Comparison of ENCODE assay signal across 8 cellular contexts in the genomic region with DNA sequence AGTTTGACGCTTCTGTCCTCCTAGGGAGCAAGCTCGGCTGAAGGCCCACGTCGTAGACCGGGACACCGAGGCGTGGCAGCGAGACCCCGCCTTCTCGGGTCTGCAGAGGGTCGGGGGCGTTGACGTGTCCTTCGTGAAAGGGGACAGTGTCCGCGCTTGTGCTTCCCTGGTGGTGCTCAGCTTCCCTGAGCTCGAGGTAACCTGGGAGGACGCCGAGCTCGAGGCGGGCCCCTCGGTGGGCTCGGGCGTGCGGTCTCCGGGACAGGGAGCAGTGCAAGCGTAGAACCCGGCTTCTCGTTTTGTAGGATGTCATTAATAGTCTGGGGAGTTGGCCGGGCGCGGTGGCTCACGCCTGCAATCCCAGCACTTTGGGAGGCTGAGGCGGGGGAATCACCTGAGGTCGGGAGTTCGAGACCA. TPM values are rescaled to one million over a fixed set of nuclear protein-coding genes. Genes with fewer than 3 reads are reported as not detected.
A peak's percentile ranks its signal among the peaks of the same experiment; 100 is the strongest.
DNase-seq lines count a peak whose midpoint lies in the region; ATAC-seq, FAIRE-seq and TF ChIP-seq lines count a peak whose summit lies in the region.

No MANE protein-coding gene starts in this region.

- no peaks in the 10 kb centered on the region for H3F3A ChIP-seq in neural cell (ENCODE audit: insufficient read depth, low read length, poor library complexity, severe bottlenecking)

- H3K9me3 ChIP-seq in CD8-positive, alpha-beta memory T cell (ENCODE audit: low read length) = no peaks in the 10 kb centered on the region
- H3K9me3 ChIP-seq in ectodermal cell (ENCODE audit: control insufficient read depth, low read length) = no peaks in the 10 kb centered on the region
- no peaks in the 10 kb centered on the region for H3K9me3 ChIP-seq in neural cell (ENCODE audit: low read length)

- peaks cover 24% of the 10 kb centered on the region for H3K79me2 ChIP-seq in neural cell (replicated peaks; ENCODE audit: insufficient read depth, low read length)

- H3K4me1 ChIP-seq in CD8-positive, alpha-beta memory T cell (ENCODE audit: insufficient read depth, low read length) = peaks cover 18% of the 10 kb centered on the region
- no peaks in the 10 kb centered on the region for H3K4me1 ChIP-seq in ectodermal cell (ENCODE audit: control insufficient read depth, insufficient read depth, low read length)

- ATAC-seq in GM18867 (IDR thresholded peaks at IDR 0.05; ENCODE audit: unreplicated experiment) = no peak

- TF ChIP-seq CTCF in neural cell (IDR thresholded peaks at IDR 0.05; ENCODE audit: poor library complexity, severe bottlenecking) = no peak

- H3K4me3 ChIP-seq in CD8-positive, alpha-beta memory T cell (ENCODE audit: low read length) = peak overlapping the region; percentile 92
- peak overlapping the region; percentile 92 for H3K4me3 ChIP-seq in Jurkat, Clone E6-1 (ENCODE audit: low read length)
- peak overlapping the region; percentile 84 for H3K4me3 ChIP-seq in ectodermal cell (ENCODE audit: insufficient read depth, low read depth, low read length)
- peak overlapping the region; percentile 71 for H3K4me3 ChIP-seq in neural cell (ENCODE audit: low read length)

- H3K4me1 Mint-ChIP-seq in CD8-positive, alpha-beta memory T cell = peaks cover 24 to 41% (median 33%) of the 10 kb centered on the region in 3 donors

- no peak for TF ChIP-seq EP300 in neural cell (conservative IDR thresholded peaks at IDR 0.05; ENCODE audit: poor library complexity, severe bottlenecking)

- peak overlapping the region in 7 of 8 donors; percentile 68 to 94 (median 92) for H3K27ac Mint-ChIP-seq in CD8-positive, alpha-beta memory T cell

- peak overlapping the region; percentile 85 to 95 (median 86) for H3K4me3 Mint-ChIP-seq in CD8-positive, alpha-beta memory T cell

- peak overlapping the region; percentile 81 for H3K27ac ChIP-seq in CD8-positive, alpha-beta memory T cell (ENCODE audit: low read depth, low read length)
- H3K27ac ChIP-seq in ectodermal cell (ENCODE audit: insufficient read depth, low read depth, low read length, poor library complexity, severe bottlenecking) (peak overlapping the region; percentile 17), neural cell (ENCODE audit: low read length) (peak overlapping the region; percentile 97)

- H3K27me3 Mint-ChIP-seq in CD8-positive, alpha-beta memory T cell = peaks cover 9 to 20% of the 10 kb centered on the region in 2 donors

- H3K9ac ChIP-seq in neural cell (ENCODE audit: low read length) = peak overlapping the region; percentile 97

- H3K9me3 Mint-ChIP-seq in CD8-positive, alpha-beta memory T cell = no peaks in the 10 kb centered on the region

- no peaks in the 10 kb centered on the region for H3K36me3 ChIP-seq in CD8-positive, alpha-beta memory T cell (ENCODE audit: insufficient read depth, low read length)
- H3K36me3 ChIP-seq in ectodermal cell (ENCODE audit: control insufficient read depth, insufficient read depth, low read length) (no peaks in the 10 kb centered on the region), neural cell (ENCODE audit: insufficient read depth, low read length) (no peaks in the 10 kb centered on the region)

- peaks cover 0 to 28% (median 4%) of the 10 kb centered on the region in 3 donors for H3K36me3 Mint-ChIP-seq in CD8-positive, alpha-beta memory T cell

- H3K4me2 ChIP-seq in neural cell (ENCODE audit: low read length) = peak overlapping the region; percentile 18

- POLR2A ChIA-PET in CD8-positive, alpha-beta memory T cell (lab: Charles Lee) = interaction anchor here (0.7 to 1.1 kb wide), 2 partner anchors 39 to 343 kb away, joined by 5 to 9 read pairs; no protein-coding TSS in a partner anchor

- no peak for FAIRE-seq in GM12891 (lab: Jason Lieb, UNC)

- H4K20me1 ChIP-seq in neural cell (ENCODE audit: insufficient read depth) = no peaks in the 10 kb centered on the region

- WGBS in ectodermal cell, 2 experiments = 9 to 11% methylated on average over 36 of the region's 36 CpGs

- no peak for TF ChIP-seq POLR2A in GM12891 (IDR thresholded peaks at IDR 0.05; ENCODE audit: low read depth, low read length)

- DNase-seq in CD8-positive, alpha-beta memory T cell = no peak
- DNase-seq in Jurkat, Clone E6-1 (ENCODE audit: low read depth, low spot score) = no peak
- DNase-seq in NCI-H146 treated with DMSO at 0.1 percent for 48 hours (lab: John Stamatoyannopoulos, UW; ENCODE audit: unreplicated experiment) (no peak), NCI-H2171 treated with DMSO at 0.1 percent for 48 hours (lab: John Stamatoyannopoulos, UW) (no peak), GM12891 (ENCODE audit: insufficient read length, low spot score) (no peak)

- no peak for TF ChIP-seq RAD21 in neural cell (conservative IDR thresholded peaks at IDR 0.05)

- CTCF ChIA-PET in CD8-positive, alpha-beta memory T cell (lab: Charles Lee) = interaction anchor here (1.0 to 2.4 kb wide), 2 partner anchors 12 to 554 kb away, joined by 3 to 7 read pairs; no protein-coding TSS in a partner anchor

- H3K27me3 ChIP-seq in CD8-positive, alpha-beta memory T cell (ENCODE audit: insufficient read depth, low read length, poor library complexity, severe bottlenecking) = peaks cover 3% of the 10 kb centered on the region
- peaks cover 39% of the 10 kb centered on the region for H3K27me3 ChIP-seq in ectodermal cell (ENCODE audit: control insufficient read depth, insufficient read depth, low read length, poor library complexity, severe bottlenecking)
- no peaks in the 10 kb centered on the region for H3K27me3 ChIP-seq in neural cell (ENCODE audit: insufficient read depth, low read depth, low read length)

- no peaks in the 10 kb centered on the region for H3K9me2 ChIP-seq in neural cell (ENCODE audit: insufficient read depth, low read length)

- peak overlapping the region; percentile 95 for H2AFZ ChIP-seq in neural cell (ENCODE audit: low read depth, low read length)

TF ChIP-seq in neural cell, 6 proteins besides CTCF, POLR2A, EP300 and RAD21 (continues in another document):
- no peak for TF ChIP-seq EZH2 (IDR thresholded peaks at IDR 0.05; ENCODE audit: borderline replicate concordance, insufficient read depth, low read length, poor library complexity, severe bottlenecking)
- no peak for TF ChIP-seq REST (IDR thresholded peaks at IDR 0.05; ENCODE audit: borderline replicate concordance)
- TF ChIP-seq POLR2AphosphoS5 (IDR thresholded peaks at IDR 0.05) = no peak

TF ChIP-seq in GM12891, 5 proteins besides CTCF, POLR2A, EP300 and RAD21:
- TF ChIP-seq SPI1 (IDR thresholded peaks at IDR 0.05; ENCODE audit: low read depth, low read length) (no peak), POU2F2 (IDR thresholded peaks at IDR 0.05; ENCODE audit: low read depth, low read length) (no peak), TAF1 (IDR thresholded peaks at IDR 0.05; ENCODE audit: low read depth, low read length) (no peak), POLR2AphosphoS5 (IDR thresholded peaks at IDR 0.05; ENCODE audit: low read depth, low read length) (no peak), PAX5 (IDR thresholded peaks at IDR 0.05; ENCODE audit: insufficient read depth, low read length, severe bottlenecking) (no peak)
TF ChIP-seq in GM12891: peak in this region for 0.

RNA-seq across cellular contexts. Expression of gene ENDOV, which starts 0.7 kb away (rescaled TPM):
- total RNA-seq in CD8-positive, alpha-beta memory T cell = 10 to 100 TPM; 12.4 to 16.8 TPM
- polyA plus RNA-seq in CD8-positive, alpha-beta memory T cell = 8.5 TPM
- polyA plus RNA-seq in Jurkat, Clone E6-1 (2012; ENCODE audit: insufficient read depth, insufficient read length) = 24.4 TPM
- 27.8 TPM for polyA plus RNA-seq in ectodermal cell (2013, experiment 1 of 4)
- polyA plus RNA-seq in ectodermal cell (2013, experiment 2 of 4) = 28.9 TPM
- polyA plus RNA-seq in ectodermal cell (2013, experiment 3 of 4) = 27.4 TPM
- 28.9 TPM for polyA plus RNA-seq in ectodermal cell (2013, experiment 4 of 4)
- polyA plus RNA-seq in neural cell = 31.2 and 40.6 TPM in 2 replicates
- polyA minus RNA-seq in neural cell = 25.8 and 33.1 TPM in 2 replicates
- 9.1 TPM for polyA plus RNA-seq in GM12891 (2012; ENCODE audit: low read depth, missing spikeins)

Comparison
In these comparisons a context has a peak if more than half of its experiments do, and no peak if none do; other contexts are left out.
1. H3K27ac ChIP-seq: peak in every context shown above with its lines; median percentile 97 in neural cell; 81 in CD8-positive, alpha-beta memory T cell; 17 in ectodermal cell.